ENCODE assay signal across 1 cellular context in genomic region chr20:17631576-17632319, GRCh38.
TF ChIP-seq lines count a peak whose summit lies in the region.

No MANE protein-coding gene starts in this region.

TF ChIP-seq in IMR-90, 13 proteins besides CTCF, POLR2A, EP300 and RAD21 (continued from another document):
- TF ChIP-seq, protein P1, sequence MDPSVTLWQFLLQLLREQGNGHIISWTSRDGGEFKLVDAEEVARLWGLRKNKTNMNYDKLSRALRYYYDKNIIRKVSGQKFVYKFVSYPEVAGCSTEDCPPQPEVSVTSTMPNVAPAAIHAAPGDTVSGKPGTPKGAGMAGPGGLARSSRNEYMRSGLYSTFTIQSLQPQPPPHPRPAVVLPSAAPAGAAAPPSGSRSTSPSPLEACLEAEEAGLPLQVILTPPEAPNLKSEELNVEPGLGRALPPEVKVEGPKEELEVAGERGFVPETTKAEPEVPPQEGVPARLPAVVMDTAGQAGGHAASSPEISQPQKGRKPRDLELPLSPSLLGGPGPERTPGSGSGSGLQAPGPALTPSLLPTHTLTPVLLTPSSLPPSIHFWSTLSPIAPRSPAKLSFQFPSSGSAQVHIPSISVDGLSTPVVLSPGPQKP (IDR thresholded peaks at IDR 0.05; ENCODE audit: borderline replicate concordance, low read depth, low read length) = no peak
TF ChIP-seq in IMR-90: peak in this region for 0.
